ENCODE assay signal across 8 cellular contexts in the genomic region with DNA sequence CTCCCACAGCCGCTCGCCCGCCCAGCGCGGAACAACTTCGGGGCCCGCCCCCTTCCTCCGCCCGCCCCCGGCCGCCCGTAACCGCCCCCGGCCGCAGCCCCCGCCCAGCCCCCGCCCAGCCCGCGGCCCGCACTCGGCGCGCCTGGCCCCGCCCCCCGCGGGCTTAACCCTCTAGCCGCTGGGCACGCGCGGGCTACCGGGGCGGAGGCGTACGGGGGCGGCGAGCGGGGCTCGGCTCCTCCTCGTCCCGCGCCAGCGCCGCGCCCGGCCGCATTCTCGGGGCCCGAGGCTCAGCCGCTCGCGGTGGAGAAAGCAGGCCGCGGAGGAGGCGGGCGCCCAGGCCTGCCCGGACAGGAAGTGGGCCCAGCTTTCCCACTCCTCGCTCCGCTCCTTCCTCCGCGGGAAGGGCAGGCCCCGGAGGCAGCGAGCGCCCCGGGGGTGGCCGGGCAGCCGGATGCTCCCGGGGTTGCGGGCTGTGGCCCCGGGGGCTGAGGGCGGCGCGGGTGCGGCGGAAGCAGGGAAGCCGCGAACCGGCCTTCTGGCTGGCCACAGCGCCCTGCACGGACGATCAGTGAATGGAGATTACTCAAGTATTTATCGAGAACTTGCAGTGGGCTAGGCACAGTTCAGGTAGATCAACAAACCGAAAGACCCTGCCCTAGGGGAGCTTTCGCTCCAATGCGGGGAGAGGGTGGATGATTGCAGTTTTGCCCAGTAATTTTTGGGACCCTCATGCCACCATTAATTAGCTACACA. TPM values are rescaled to one million over a fixed set of nuclear protein-coding genes. Genes with fewer than 3 reads are reported as not detected.
DNase-seq lines count a peak whose midpoint lies in the region; ATAC-seq, FAIRE-seq and TF ChIP-seq lines count a peak whose summit lies in the region.

TRAM2 (minus strand) TSS at position 39 of the 756 bp plus-strand sequence. CDS start 145 bp downstream, outside the sequence.

- no peaks in the 10 kb centered on the region for H3K9me3 ChIP-seq in neural cell (ENCODE audit: low read length)

- no peaks in the 10 kb centered on the region for H3K9me3 Mint-ChIP-seq in stimulated activated naive CD8-positive, alpha-beta T cell treated with anti-CD3 and anti-CD28 coated beads, Interleukin-15, amount 100 ng/mL, for 72 hours

- H3K9ac ChIP-seq in neural cell (ENCODE audit: low read length): peak within 1 kb of the TSS; percentile 72

- peak; percentile 56 for ATAC-seq in GM21360 (IDR thresholded peaks at IDR 0.05; ENCODE audit: unreplicated experiment)
- ATAC-seq in stimulated activated naive CD8-positive, alpha-beta T cell treated with anti-CD3 and anti-CD28 coated beads, Interleukin-15, amount 100 ng/mL, for 72 hours: peak; percentile 66

- no peaks in the 10 kb centered on the region for H3K27me3 Mint-ChIP-seq in stimulated activated naive CD8-positive, alpha-beta T cell treated with anti-CD3 and anti-CD28 coated beads, Interleukin-15, amount 100 ng/mL, for 72 hours

- peak within 1 kb of the TSS; percentile 59 for H3K4me2 ChIP-seq in neural cell (ENCODE audit: low read length)

- H2AFZ ChIP-seq in neural cell (ENCODE audit: low read depth, low read length): peak within 1 kb of the TSS; percentile 66

- peak; percentile 64 for DNase-seq in D721Med (ENCODE audit: insufficient read length, low spot score)
- DNase-seq in HT1080 (ENCODE audit: low read depth): peak; percentile 73
- peak; percentile 91 for DNase-seq in RPMI8226
- peak; percentile 73 for DNase-seq in activated T-helper 9 cell treated with anti-CD3 and anti-CD28 coated beads, Interleukin-2, amount 50 U/mL, for 16 hours (ENCODE audit: low read depth)
- DNase-seq in fibroblast of the aortic adventitia (ENCODE audit: low read depth): peak; percentile 73
- DNase-seq in stimulated activated naive CD8-positive, alpha-beta T cell treated with anti-CD3 and anti-CD28 coated beads, Interleukin-15, amount 100 ng/mL, for 72 hours: peak; percentile 60 to 62

- no peaks in the 10 kb centered on the region for H3K9me2 ChIP-seq in neural cell (ENCODE audit: insufficient read depth, low read length)

- H3K4me3 Mint-ChIP-seq in stimulated activated naive CD8-positive, alpha-beta T cell treated with anti-CD3 and anti-CD28 coated beads, Interleukin-15, amount 100 ng/mL, for 72 hours: peak within 1 kb of the TSS; percentile 64 to 83

- H4K20me1 ChIP-seq in neural cell (ENCODE audit: insufficient read depth): no peaks in the 10 kb centered on the region

- H3K36me3 ChIP-seq in neural cell (ENCODE audit: insufficient read depth, low read length): no peaks in the 10 kb centered on the region

- no peak for FAIRE-seq in D721Med (lab: Jason Lieb, UNC)

- no peak within 1 kb of the TSS for H3K27ac ChIP-seq in neural cell (ENCODE audit: low read length)

- H3K4me1 Mint-ChIP-seq in stimulated activated naive CD8-positive, alpha-beta T cell treated with anti-CD3 and anti-CD28 coated beads, Interleukin-15, amount 100 ng/mL, for 72 hours: peaks cover 43% of the 10 kb centered on the region

- H3K27me3 ChIP-seq in neural cell (ENCODE audit: insufficient read depth, low read depth, low read length): no peaks in the 10 kb centered on the region

- TF ChIP-seq CTCF in D721Med (IDR thresholded peaks at IDR 0.05; ENCODE audit: insufficient read depth, missing control alignments) (no peak), fibroblast of the aortic adventitia (IDR thresholded peaks at IDR 0.05; ENCODE audit: insufficient read depth, low read length) (peak; percentile 23), neural cell (IDR thresholded peaks at IDR 0.05; ENCODE audit: poor library complexity, severe bottlenecking) (peak; percentile 49)

- H3K27ac Mint-ChIP-seq in stimulated activated naive CD8-positive, alpha-beta T cell treated with anti-CD3 and anti-CD28 coated beads, Interleukin-15, amount 100 ng/mL, for 72 hours: peak within 1 kb of the TSS; percentile 22 to 52

- H3K4me3 ChIP-seq in fibroblast of the aortic adventitia (ENCODE audit: low read depth, low read length) (peak within 1 kb of the TSS; percentile 96), neural cell (ENCODE audit: low read length) (peak within 1 kb of the TSS; percentile 76)

- no peaks in the 10 kb centered on the region for H3K79me2 ChIP-seq in neural cell (replicated peaks; ENCODE audit: insufficient read depth, low read length)

- peak; percentile 19 for TF ChIP-seq RAD21 in neural cell (conservative IDR thresholded peaks at IDR 0.05)

- H3F3A ChIP-seq in neural cell (ENCODE audit: insufficient read depth, low read length, poor library complexity, severe bottlenecking): no peaks in the 10 kb centered on the region

- TF ChIP-seq EP300 in neural cell (conservative IDR thresholded peaks at IDR 0.05; ENCODE audit: poor library complexity, severe bottlenecking): peak; percentile 42

TF ChIP-seq in neural cell, 6 proteins besides CTCF, POLR2A, EP300 and RAD21:
- no peak for TF ChIP-seq EZH2 (IDR thresholded peaks at IDR 0.05; ENCODE audit: borderline replicate concordance, insufficient read depth, low read length, poor library complexity, severe bottlenecking)
- TF ChIP-seq TAF1 (IDR thresholded peaks at IDR 0.05; ENCODE audit: low read depth): no peak
- TF ChIP-seq POLR2AphosphoS5 (IDR thresholded peaks at IDR 0.05): no peak
- TF ChIP-seq SMC3 (conservative IDR thresholded peaks at IDR 0.05; ENCODE audit: poor library complexity): peak; percentile 25
- TF ChIP-seq MXI1 (conservative IDR thresholded peaks at IDR 0.05; ENCODE audit: poor library complexity, severe bottlenecking): peak; percentile 57
- TF ChIP-seq, protein P1, sequence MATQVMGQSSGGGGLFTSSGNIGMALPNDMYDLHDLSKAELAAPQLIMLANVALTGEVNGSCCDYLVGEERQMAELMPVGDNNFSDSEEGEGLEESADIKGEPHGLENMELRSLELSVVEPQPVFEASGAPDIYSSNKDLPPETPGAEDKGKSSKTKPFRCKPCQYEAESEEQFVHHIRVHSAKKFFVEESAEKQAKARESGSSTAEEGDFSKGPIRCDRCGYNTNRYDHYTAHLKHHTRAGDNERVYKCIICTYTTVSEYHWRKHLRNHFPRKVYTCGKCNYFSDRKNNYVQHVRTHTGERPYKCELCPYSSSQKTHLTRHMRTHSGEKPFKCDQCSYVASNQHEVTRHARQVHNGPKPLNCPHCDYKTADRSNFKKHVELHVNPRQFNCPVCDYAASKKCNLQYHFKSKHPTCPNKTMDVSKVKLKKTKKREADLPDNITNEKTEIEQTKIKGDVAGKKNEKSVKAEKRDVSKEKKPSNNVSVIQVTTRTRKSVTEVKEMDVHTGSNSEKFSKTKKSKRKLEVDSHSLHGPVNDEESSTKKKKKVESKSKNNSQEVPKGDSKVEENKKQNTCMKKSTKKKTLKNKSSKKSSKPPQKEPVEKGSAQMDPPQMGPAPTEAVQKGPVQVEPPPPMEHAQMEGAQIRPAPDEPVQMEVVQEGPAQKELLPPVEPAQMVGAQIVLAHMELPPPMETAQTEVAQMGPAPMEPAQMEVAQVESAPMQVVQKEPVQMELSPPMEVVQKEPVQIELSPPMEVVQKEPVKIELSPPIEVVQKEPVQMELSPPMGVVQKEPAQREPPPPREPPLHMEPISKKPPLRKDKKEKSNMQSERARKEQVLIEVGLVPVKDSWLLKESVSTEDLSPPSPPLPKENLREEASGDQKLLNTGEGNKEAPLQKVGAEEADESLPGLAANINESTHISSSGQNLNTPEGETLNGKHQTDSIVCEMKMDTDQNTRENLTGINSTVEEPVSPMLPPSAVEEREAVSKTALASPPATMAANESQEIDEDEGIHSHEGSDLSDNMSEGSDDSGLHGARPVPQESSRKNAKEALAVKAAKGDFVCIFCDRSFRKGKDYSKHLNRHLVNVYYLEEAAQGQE (IDR thresholded peaks at IDR 0.05; ENCODE audit: borderline replicate concordance): no peak

RNA-seq across cellular contexts. Expression of gene TRAM2, which starts in this region (rescaled TPM):
- total RNA-seq in HT1080 (2014; rRNA removed; shearing (Covaris generic)): 51.6 and 58.5 TPM in 2 replicates
- 47.8 and 54.4 TPM in 2 replicates for polyA plus RNA-seq in HT1080 (2015; cell fraction: cytosol; rRNA removed)
- 67.6 and 76.5 TPM in 2 replicates for polyA plus RNA-seq in HT1080 (2015; cell fraction: nucleus; rRNA removed)
- 82.1 and 128 TPM in 2 replicates for total RNA-seq in fibroblast of the aortic adventitia (ENCODE audit: low replicate concordance)
- polyA plus RNA-seq in neural cell: 0.41 and 0.76 TPM in 2 replicates
- 0.73 and 1.0 TPM in 2 replicates for polyA minus RNA-seq in neural cell
